Comparison of ENCODE assay signal across 8 cellular contexts in genomic region chr10:78974409-78975317, GRCh38.
DNase-seq lines count a peak whose midpoint lies in the region; ATAC-seq and TF ChIP-seq lines count a peak whose summit lies in the region.

No MANE protein-coding gene starts in this region.

- H3K36me3 ChIP-seq in KMS-11 (ENCODE audit: insufficient read depth) (no peaks in the 10 kb centered on the region), heart right ventricle (no peaks in the 10 kb centered on the region), upper lobe of right lung (no peaks in the 10 kb centered on the region)

- peaks cover 3% of the 10 kb centered on the region for H3K27me3 Mint-ChIP-seq in activated naive CD8-positive, alpha-beta T cell treated with anti-CD3 and anti-CD28 coated beads, Interleukin-2, amount 10 ng/mL, durations not matched to agents 7 days and 5 days
- peaks cover 11% of the 10 kb centered on the region for H3K27me3 Mint-ChIP-seq in progenitor cell of endocrine pancreas

- peak overlapping the region; percentile 95 for H3K4me3 Mint-ChIP-seq in activated naive CD8-positive, alpha-beta T cell treated with anti-CD3 and anti-CD28 coated beads, Interleukin-2, amount 10 ng/mL, durations not matched to agents 7 days and 5 days
- H3K4me3 Mint-ChIP-seq in progenitor cell of endocrine pancreas (ENCODE audit: low read depth): peak overlapping the region; percentile 81

- POLR2A ChIA-PET in activated naive CD8-positive, alpha-beta T cell treated with anti-CD3 and anti-CD28 coated beads, Interleukin-2, amount 10 ng/mL, durations not matched to agents 7 days and 5 days (lab: Charles Lee): interaction anchor here (0.6 to 2.1 kb wide), 3 partner anchors 14 to 92 kb away, joined by 3 to 6 read pairs (median 4); no protein-coding TSS in a partner anchor

- TF ChIP-seq CTCF in KMS-11 (conservative IDR thresholded peaks at IDR 0.05; ENCODE audit: low read depth, low read length) (peak; percentile 75), heart right ventricle (IDR thresholded peaks at IDR 0.05) (peak; percentile 24 to 63 (median 51)), progenitor cell of endocrine pancreas (IDR thresholded peaks at IDR 0.05; ENCODE audit: unreplicated experiment) (peak; percentile 74), upper lobe of right lung (IDR thresholded peaks at IDR 0.05) (peak; percentile 49)

- H3K9ac ChIP-seq in KMS-11: peak overlapping the region; percentile 65

- no peaks in the 10 kb centered on the region for H3K36me3 Mint-ChIP-seq in activated naive CD8-positive, alpha-beta T cell treated with anti-CD3 and anti-CD28 coated beads, Interleukin-2, amount 10 ng/mL, durations not matched to agents 7 days and 5 days
- H3K36me3 Mint-ChIP-seq in progenitor cell of endocrine pancreas (ENCODE audit: insufficient read depth): no peaks in the 10 kb centered on the region

- DNase-seq in GM04503 (ENCODE audit: low read depth): peak; percentile 49
- DNase-seq in SKM-1 (lab: John Stamatoyannopoulos, UW; ENCODE audit: unreplicated experiment): peak; percentile 51
- peak; percentile 55 for DNase-seq in activated naive CD8-positive, alpha-beta T cell treated with anti-CD3 and anti-CD28 coated beads, Interleukin-2, amount 10 ng/mL, durations not matched to agents 7 days and 5 days
- DNase-seq in heart right ventricle: peak; percentile 45 to 59
- peak; percentile 35 for DNase-seq in progenitor cell of endocrine pancreas (ENCODE audit: low spot score, unreplicated experiment)
- DNase-seq in upper lobe of right lung: peak; percentile 76

- peaks cover 13% of the 10 kb centered on the region for H3K4me1 ChIP-seq in KMS-11 (ENCODE audit: low read depth, poor library complexity, severe bottlenecking)
- H3K4me1 ChIP-seq in heart right ventricle: peaks cover 12 to 45% (median 31%) of the 10 kb centered on the region in 9 donors
- H3K4me1 ChIP-seq in upper lobe of right lung: peaks cover 32% of the 10 kb centered on the region

- peak; percentile 29 for ATAC-seq in activated naive CD8-positive, alpha-beta T cell treated with anti-CD3 and anti-CD28 coated beads, Interleukin-2, amount 10 ng/mL, durations not matched to agents 7 days and 5 days (ENCODE audit: low read depth)
- ATAC-seq in heart right ventricle (peak in 5 of 8 donors; percentile 5 to 24 (median 18)), upper lobe of right lung (peak; percentile 37), GM19328 (IDR thresholded peaks at IDR 0.05; ENCODE audit: unreplicated experiment) (no peak)

- no peak overlapping the region for H3K4me3 ChIP-seq in KMS-11 (IDR thresholded peaks at IDR 0.05; ENCODE audit: insufficient read depth, low read depth, low read length)
- H3K4me3 ChIP-seq in heart right ventricle: peak overlapping the region in 9 of 10 donors; percentile 42 to 60 (median 57)
- H3K4me3 ChIP-seq in upper lobe of right lung: peak overlapping the region; percentile 51

- peak overlapping the region; percentile 70 for H2AFZ ChIP-seq in KMS-11 (ENCODE audit: low read depth)

- H3K27ac Mint-ChIP-seq in activated naive CD8-positive, alpha-beta T cell treated with anti-CD3 and anti-CD28 coated beads, Interleukin-2, amount 10 ng/mL, durations not matched to agents 7 days and 5 days: peak overlapping the region; percentile 94
- H3K27ac Mint-ChIP-seq in progenitor cell of endocrine pancreas: peak overlapping the region; percentile 99

- peak overlapping the region; percentile 69 for H3K4me2 ChIP-seq in KMS-11

- H3K9me3 ChIP-seq in heart right ventricle (no peaks in the 10 kb centered on the region), upper lobe of right lung (no peaks in the 10 kb centered on the region)

- H3K4me1 Mint-ChIP-seq in activated naive CD8-positive, alpha-beta T cell treated with anti-CD3 and anti-CD28 coated beads, Interleukin-2, amount 10 ng/mL, durations not matched to agents 7 days and 5 days: peaks cover 14% of the 10 kb centered on the region
- H3K4me1 Mint-ChIP-seq in progenitor cell of endocrine pancreas (ENCODE audit: low read depth): peaks cover 30% of the 10 kb centered on the region

- H3K27ac ChIP-seq in KMS-11 (peak overlapping the region; percentile 49), heart right ventricle (peak overlapping the region; percentile 94 to 99 (median 96)), upper lobe of right lung (peak overlapping the region; percentile 92)

- intact Hi-C loops in heart right ventricle (cut with DNase I) (loop anchor here in 8 of 10 donors (1.0 to 10.0 kb wide), 9 partner anchors 90 to 223 kb away; partner anchors contain the start of gene ZMIZ1 (in 4 of the 8)), upper lobe of right lung (cut with DNase I) (no loop called here)

- H3K79me2 ChIP-seq in KMS-11 (ENCODE audit: insufficient read depth, low read depth): no peaks in the 10 kb centered on the region

- H3K27me3 ChIP-seq in KMS-11 (ENCODE audit: insufficient read depth, low read depth) (peaks cover 3% of the 10 kb centered on the region; the same call in 1 of the 2 replicates), heart right ventricle (no peaks in the 10 kb centered on the region), upper lobe of right lung (no peaks in the 10 kb centered on the region)

- H3K9me3 Mint-ChIP-seq in activated naive CD8-positive, alpha-beta T cell treated with anti-CD3 and anti-CD28 coated beads, Interleukin-2, amount 10 ng/mL, durations not matched to agents 7 days and 5 days: no peaks in the 10 kb centered on the region
- H3K9me3 Mint-ChIP-seq in progenitor cell of endocrine pancreas (ENCODE audit: low read depth): no peaks in the 10 kb centered on the region

- no peaks in the 10 kb centered on the region for H4K20me1 ChIP-seq in KMS-11 (ENCODE audit: insufficient read depth)

- 43 to 47% methylated on average over 16 of the region's 16 CpGs for WGBS in heart right ventricle, 2 donors
